ENCODE assay signal across 35 cellular contexts in genomic region chr1:232274999-232275706, GRCh38.
"Had no signal": no experiment of that assay in that cellular context is flagged by ENCODE, and none has a peak within 500 bp of the region (broad histone marks: within the 10 kb centered on the region; RNA-seq: fewer than 3 reads in every experiment).

No MANE protein-coding gene starts in this region.

- ATAC-seq: activated CD8-positive, alpha-beta memory T cell treated with anti-CD3 and anti-CD28 coated beads, Interleukin-2, amount 10 ng/mL, durations not matched to agents 7 days and 5 days; activated T-helper 17 cell treated with anti-CD3 and anti-CD28 coated beads, Interleukin-2, amount 50 U/mL, for 72 hours; PC-3; Right ventricle myocardium inferior had no signal

- DNase-seq: activated CD4-positive, alpha-beta memory T cell treated with anti-CD3 and anti-CD28 coated beads, Interleukin-2, amount 10 ng/mL, durations not matched to agents 7 days and 5 days; activated CD4-positive, alpha-beta T cell treated with anti-CD3 and anti-CD28 coated beads for 1 hour; activated CD4-positive, alpha-beta T cell treated with anti-CD3 and anti-CD28 coated beads for 48 hours; activated CD4-positive, CD25-positive, alpha-beta regulatory T cell; activated CD8-positive, alpha-beta memory T cell treated with anti-CD3 and anti-CD28 coated beads for 24 hours; activated CD8-positive, alpha-beta memory T cell treated with anti-CD3 and anti-CD28 coated beads, Interleukin-2, amount 10 ng/mL, durations not matched to agents 7 days and 5 days; activated CD8-positive, alpha-beta memory T cell treated with anti-CD3 and anti-CD28 coated beads, Interleukin-2, amount 50 U/mL, for 48 hours; activated effector memory CD4-positive, alpha-beta T cell treated with anti-CD3 and anti-CD28 coated beads, Interleukin-2, amount 50 U/mL, for 16 hours; activated naive CD4-positive, alpha-beta T cell; activated naive CD4-positive, alpha-beta T cell treated with anti-CD3 and anti-CD28 coated beads, Interleukin-2, amount 50 U/mL, for 16 hours; activated naive CD8-positive, alpha-beta T cell treated with anti-CD3 and anti-CD28 coated beads for 36 hours; activated T-cell treated with anti-CD3 and anti-CD28 coated beads, Interleukin-2, amount 50 U/mL, for 48 hours; amniotic stem cell; aorta; brain microvascular endothelial cell; Kasumi-1; KG1; MG63; NCI-H1048; NCI-H1436 treated with DMSO at 0.1 percent for 48 hours; NCI-H1694 treated with DMSO at 0.1 percent for 48 hours; NCI-H2029; NCI-H345; NCI-H524 treated with DMSO at 0.1 percent for 48 hours; NCI-H748 treated with DMSO at 0.1 percent for 48 hours; NK-92 treated with Interleukin-12 subunit alpha and Interleukin-12 subunit beta, amount 100 ng/mL, for 24 hours; PC-3; SW 1271; T-helper 1 cell; T-helper 2 cell; T-helper 9 cell; WERI-Rb-1 had no signal

- H3K9me3 ChIP-seq: MG63 had no signal

- H3K4me3 ChIP-seq: MG63 had no signal

- H3K27me3 ChIP-seq: brain microvascular endothelial cell, MG63 had no signal

- H3K27ac Mint-ChIP-seq: activated CD4-positive, alpha-beta memory T cell treated with anti-CD3 and anti-CD28 coated beads, Interleukin-2, amount 10 ng/mL, durations not matched to agents 7 days and 5 days; activated CD8-positive, alpha-beta memory T cell treated with anti-CD3 and anti-CD28 coated beads, Interleukin-2, amount 10 ng/mL, durations not matched to agents 7 days and 5 days; activated naive CD8-positive, alpha-beta T cell treated with anti-CD3 and anti-CD28 coated beads for 36 hours; activated T-helper 17 cell treated with anti-CD3 and anti-CD28 coated beads, Interleukin-2, amount 50 U/mL, for 72 hours had no signal

- H3K9me3 Mint-ChIP-seq: activated CD4-positive, alpha-beta memory T cell treated with anti-CD3 and anti-CD28 coated beads, Interleukin-2, amount 10 ng/mL, durations not matched to agents 7 days and 5 days; activated naive CD8-positive, alpha-beta T cell treated with anti-CD3 and anti-CD28 coated beads for 36 hours; activated T-helper 17 cell treated with anti-CD3 and anti-CD28 coated beads, Interleukin-2, amount 50 U/mL, for 72 hours had no signal

- H3K36me3 ChIP-seq: brain microvascular endothelial cell, MG63, WERI-Rb-1 had no signal

- H3K27ac ChIP-seq: brain microvascular endothelial cell, RWPE1, WERI-Rb-1 had no signal

- H3K4me1 Mint-ChIP-seq: activated CD4-positive, alpha-beta memory T cell treated with anti-CD3 and anti-CD28 coated beads, Interleukin-2, amount 10 ng/mL, durations not matched to agents 7 days and 5 days; activated CD8-positive, alpha-beta memory T cell treated with anti-CD3 and anti-CD28 coated beads, Interleukin-2, amount 10 ng/mL, durations not matched to agents 7 days and 5 days; activated naive CD8-positive, alpha-beta T cell treated with anti-CD3 and anti-CD28 coated beads for 36 hours; activated T-helper 17 cell treated with anti-CD3 and anti-CD28 coated beads, Interleukin-2, amount 50 U/mL, for 72 hours had no signal

- H3K36me3 Mint-ChIP-seq: activated CD8-positive, alpha-beta memory T cell treated with anti-CD3 and anti-CD28 coated beads, Interleukin-2, amount 10 ng/mL, durations not matched to agents 7 days and 5 days; activated naive CD8-positive, alpha-beta T cell treated with anti-CD3 and anti-CD28 coated beads for 36 hours had no signal

- H3K4me3 Mint-ChIP-seq: activated CD4-positive, alpha-beta memory T cell treated with anti-CD3 and anti-CD28 coated beads, Interleukin-2, amount 10 ng/mL, durations not matched to agents 7 days and 5 days; activated CD8-positive, alpha-beta memory T cell treated with anti-CD3 and anti-CD28 coated beads, Interleukin-2, amount 10 ng/mL, durations not matched to agents 7 days and 5 days; activated naive CD8-positive, alpha-beta T cell treated with anti-CD3 and anti-CD28 coated beads for 36 hours; activated T-helper 17 cell treated with anti-CD3 and anti-CD28 coated beads, Interleukin-2, amount 50 U/mL, for 72 hours had no signal
